ENCODE assay signal across 9 cellular contexts in the genomic region with DNA sequence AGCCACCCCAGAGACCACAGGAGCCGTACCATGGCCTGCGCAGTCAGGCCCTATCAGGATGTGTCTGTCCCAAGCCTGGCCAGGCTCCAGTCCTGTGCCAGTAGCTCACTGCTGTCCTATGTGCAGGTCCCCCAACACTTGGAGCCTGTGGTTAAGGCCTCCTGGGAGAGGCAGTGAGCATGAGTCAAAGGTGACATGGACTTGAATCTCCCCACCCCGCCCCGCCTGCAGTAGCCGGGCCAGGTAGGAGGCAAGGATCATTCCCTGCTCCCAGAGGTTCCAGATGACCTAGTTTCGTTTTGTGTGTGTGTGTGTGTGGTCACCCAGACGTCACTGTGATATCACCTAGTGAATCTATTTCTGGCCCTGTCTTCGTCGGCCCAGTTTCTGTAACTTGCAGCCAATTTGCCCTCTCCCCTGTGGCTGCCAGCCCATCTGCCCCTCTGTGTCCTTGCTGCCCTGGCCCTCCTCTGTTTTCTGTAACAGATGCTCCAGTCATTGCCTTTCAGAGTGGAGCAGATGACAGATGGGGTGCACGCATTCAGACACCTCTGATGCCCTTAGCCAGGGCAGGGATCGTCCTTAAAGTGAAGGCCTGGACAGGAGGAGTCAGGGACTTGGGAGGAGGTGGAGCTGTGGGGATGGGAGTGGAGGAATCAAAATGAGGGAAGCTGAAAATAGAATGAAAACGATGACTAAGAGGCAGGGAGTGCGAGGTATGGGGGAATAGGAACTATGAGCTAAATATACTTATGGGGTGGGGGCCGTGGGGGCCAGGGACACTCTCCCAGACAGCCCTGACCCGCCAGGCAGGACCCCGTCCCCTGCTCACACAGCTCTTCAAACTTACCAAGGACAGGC. TPM values are rescaled to one million over a fixed set of nuclear protein-coding genes. Genes with fewer than 3 reads are reported as not detected.
DNase-seq lines count a peak whose midpoint lies in the region; ATAC-seq and TF ChIP-seq lines count a peak whose summit lies in the region.
"Had no signal": no experiment of that assay in that cellular context is flagged by ENCODE, and none has a peak within 500 bp of the region (broad histone marks: within the 10 kb centered on the region; RNA-seq: fewer than 3 reads in every experiment).

No MANE protein-coding gene starts in this region.

- H3K9me3 ChIP-seq in body of pancreas: no peaks in the 10 kb centered on the region

- H3K27ac ChIP-seq in ACC112 (ENCODE audit: low read depth, low read length): peak overlapping the region; percentile 3; the same call in 1 of the 2 replicates
- no peak overlapping the region for H3K27ac ChIP-seq in body of pancreas
- H3K27ac ChIP-seq in layer of hippocampus (ENCODE audit: low read depth, low read length): peak overlapping the region; percentile 35

- no peak overlapping the region for H2AFZ ChIP-seq in ACC112 (ENCODE audit: low read length, unreplicated experiment)

- H3K27me3 ChIP-seq in ACC112 (ENCODE audit: insufficient read depth, low read length) (no peaks in the 10 kb centered on the region), body of pancreas (no peaks in the 10 kb centered on the region), layer of hippocampus (ENCODE audit: control insufficient read depth, insufficient read depth, low read length) (no peaks in the 10 kb centered on the region)

- H3K36me3 ChIP-seq in ACC112 (ENCODE audit: insufficient read depth, low read length) (no peaks in the 10 kb centered on the region), body of pancreas (replicated peaks in 1 of 2; ENCODE audit: insufficient read depth in 1 of 2, low read depth in 2 of 2) (no peaks in the 10 kb centered on the region)

- H3K4me3 ChIP-seq in ACC112 (ENCODE audit: low read depth, low read length): no peak overlapping the region
- no peak overlapping the region for H3K4me3 ChIP-seq in body of pancreas

- intact Hi-C loops in body of pancreas (cut with DNase I): no loop called here

- H3K79me2 ChIP-seq in ACC112 (ENCODE audit: control insufficient read depth, insufficient read depth, low read length, unreplicated experiment): no peaks in the 10 kb centered on the region

- peak; percentile 16 for ATAC-seq in body of pancreas
- no peak for ATAC-seq in GM21381 (IDR thresholded peaks at IDR 0.05; ENCODE audit: unreplicated experiment)
- no peak for ATAC-seq in GM19023 (IDR thresholded peaks at IDR 0.05; ENCODE audit: unreplicated experiment)

- H3K4me1 ChIP-seq in ACC112 (ENCODE audit: control insufficient read depth, insufficient read depth, low read length, unreplicated experiment) (peaks cover 33% of the 10 kb centered on the region), body of pancreas (no peaks in the 10 kb centered on the region)

- WGBS in body of pancreas, 2 donors: 55 to 70% methylated on average over 13 to 16 of the region's 16 CpGs

- TF ChIP-seq POLR2A in body of pancreas (IDR thresholded peaks at IDR 0.05): no peak

- TF ChIP-seq CTCF in body of pancreas (IDR thresholded peaks at IDR 0.05): no peak

- DNase-seq in LoVo (ENCODE audit: low spot score): peak; percentile 74
- DNase-seq in body of pancreas: peak in 1 of 4 donors; percentile 29
- DNase-seq in DMS114 treated with DMSO at 0.1 percent for 48 hours (lab: John Stamatoyannopoulos, UW; ENCODE audit: unreplicated experiment): no peak
- no peak for DNase-seq in activated effector memory CD4-positive, alpha-beta T cell treated with Interleukin-2 at 50 U/mL for 16 hours

RNA-seq across cellular contexts. Expression of gene SLC6A12, which starts 37.4 kb away (rescaled TPM):
- 1 to 10 TPM in 1 of 2 donors, under 1 TPM in 1; 0.33 to 6.7 TPM for total RNA-seq in body of pancreas
- total RNA-seq: osteocyte had no signal

Comparison
In these comparisons a context has a peak if more than half of its experiments do, and no peak if none do; other contexts are left out.
1. H3K27ac ChIP-seq: peak in ACC112 (single experiment) and layer of hippocampus (single experiment); none in body of pancreas (0 of 4).